8 cellular contexts compared by ENCODE assay signal in the genomic region with DNA sequence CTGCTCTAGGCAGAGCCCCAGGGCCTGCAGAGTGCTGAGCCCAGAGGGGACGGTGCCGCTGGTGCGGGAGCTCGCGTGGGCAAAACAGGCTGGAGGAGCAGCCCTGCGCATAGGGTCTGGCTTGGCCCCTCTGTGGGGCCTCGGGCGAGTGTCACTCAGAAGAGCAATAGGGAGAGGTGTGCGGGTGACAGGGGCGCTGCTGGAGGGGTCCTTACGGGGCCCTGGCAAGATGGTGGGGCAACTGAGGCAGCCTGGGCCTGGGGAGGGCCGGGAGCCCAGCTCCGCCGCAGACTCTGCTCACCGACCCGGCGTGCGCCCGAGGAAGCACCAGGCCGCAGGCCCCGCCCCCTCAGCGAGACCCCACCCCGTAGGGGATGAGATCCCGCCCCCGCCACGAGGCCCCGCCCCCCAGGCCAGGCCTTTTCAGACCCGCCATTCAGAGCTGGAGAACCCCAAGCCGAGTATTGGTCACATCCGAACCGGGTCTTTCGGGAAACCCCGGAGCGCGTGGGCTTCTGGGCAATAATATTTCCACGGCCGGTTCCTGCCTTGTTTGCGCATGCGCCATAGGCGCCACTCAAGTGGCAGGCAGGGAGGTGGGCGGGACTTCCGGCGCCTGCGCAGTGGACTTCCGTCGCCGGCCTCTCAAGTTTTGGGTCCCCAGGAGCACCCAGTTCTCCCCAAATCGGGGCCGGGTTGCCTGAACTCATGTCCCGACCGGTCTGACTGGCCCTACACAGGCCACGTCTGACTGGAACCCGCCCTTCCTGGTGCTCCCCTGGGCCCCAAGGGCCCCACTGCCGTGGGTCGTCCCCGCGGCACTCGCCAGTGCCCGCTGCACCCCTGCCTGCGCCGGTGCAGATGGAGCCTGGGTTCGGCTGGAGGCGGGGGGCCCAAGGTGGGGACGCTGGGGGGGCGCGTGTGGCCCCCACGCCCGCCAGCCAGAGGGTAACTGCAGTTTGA. TPM values are rescaled to one million over a fixed set of nuclear protein-coding genes. Genes with fewer than 3 reads are reported as not detected.
A peak's percentile ranks its signal among the peaks of the same experiment; 100 is the strongest.
DNase-seq lines count a peak whose midpoint lies in the region; ATAC-seq lines count a peak whose summit lies in the region.

No MANE protein-coding gene starts in this region.

- H3K27ac ChIP-seq in SK-N-MC = peak overlapping the region; percentile 81
- H3K27ac ChIP-seq in temporal lobe (ENCODE audit: low read depth, low read length) = peak overlapping the region; percentile 90

- H3K27ac Mint-ChIP-seq in activated naive CD4-positive, alpha-beta T cell treated with anti-CD3 and anti-CD28 coated beads, Interleukin-2, amount 50 U/mL, for 24 hours = peak overlapping the region; percentile 65

- ATAC-seq in HG02588 (IDR thresholded peaks at IDR 0.05; ENCODE audit: unreplicated experiment) = peak; percentile 67

- H3K36me3 Mint-ChIP-seq in activated naive CD4-positive, alpha-beta T cell treated with anti-CD3 and anti-CD28 coated beads, Interleukin-2, amount 50 U/mL, for 24 hours = no peaks in the 10 kb centered on the region

- H3K4me3 ChIP-seq in GM08714 (ENCODE audit: low read length) = peak overlapping the region; percentile 94
- H3K4me3 ChIP-seq in SK-N-MC = peak overlapping the region; percentile 97

- peak; percentile 94 for DNase-seq in NCI-H1048 (lab: John Stamatoyannopoulos, UW)
- DNase-seq in SK-N-MC (ENCODE audit: low read depth, low spot score) = peak; percentile 90
- peak; percentile 91 for DNase-seq in glomerular endothelial cell (ENCODE audit: extremely low read depth, low read depth, low spot score)
- peak; percentile 94 for DNase-seq in occipital lobe (lab: John Stamatoyannopoulos, UW)

- H3K9me3 ChIP-seq in SK-N-MC (ENCODE audit: low read depth, low read length) = no peaks in the 10 kb centered on the region

- peaks cover 2% of the 10 kb centered on the region for H3K27me3 Mint-ChIP-seq in activated naive CD4-positive, alpha-beta T cell treated with anti-CD3 and anti-CD28 coated beads, Interleukin-2, amount 50 U/mL, for 24 hours

- H3K9ac ChIP-seq in SK-N-MC (ENCODE audit: insufficient read length) = peak overlapping the region; percentile 99

- peak overlapping the region; percentile 82 for H3K4me3 Mint-ChIP-seq in activated naive CD4-positive, alpha-beta T cell treated with anti-CD3 and anti-CD28 coated beads, Interleukin-2, amount 50 U/mL, for 24 hours

- peaks cover 8% of the 10 kb centered on the region for H3K4me1 Mint-ChIP-seq in activated naive CD4-positive, alpha-beta T cell treated with anti-CD3 and anti-CD28 coated beads, Interleukin-2, amount 50 U/mL, for 24 hours

- no peaks in the 10 kb centered on the region for H3K9me3 Mint-ChIP-seq in activated naive CD4-positive, alpha-beta T cell treated with anti-CD3 and anti-CD28 coated beads, Interleukin-2, amount 50 U/mL, for 24 hours

- no peaks in the 10 kb centered on the region for H3K36me3 ChIP-seq in SK-N-MC (ENCODE audit: insufficient read depth, low read length)

RNA-seq across cellular contexts. Expression of gene RNF208, which starts 1.3 kb away (rescaled TPM):
- total RNA-seq in glomerular endothelial cell (0.76 and 2.9 TPM in 2 replicates), occipital lobe (1.4 TPM), temporal lobe (1.7 TPM)

RNA-seq across cellular contexts. Expression of gene CYSRT1, which starts 1.6 kb away (rescaled TPM):
- total RNA-seq in glomerular endothelial cell = 0.41 and 0.78 TPM in 2 replicates
- total RNA-seq in occipital lobe = not detected
- 0.25 TPM for total RNA-seq in temporal lobe

RNA-seq across cellular contexts. Expression of gene RNF224, which starts 3.9 kb away (rescaled TPM):
- total RNA-seq in glomerular endothelial cell (not detected in 2 replicates), occipital lobe (not detected), temporal lobe (under 0.01 TPM)

RNA-seq across cellular contexts. Expression of gene SLC34A3, which starts 7.3 kb away (rescaled TPM):
- total RNA-seq in glomerular endothelial cell = not detected in 2 replicates
- 0.16 TPM for total RNA-seq in occipital lobe
- total RNA-seq in temporal lobe = not detected

RNA-seq across cellular contexts. Expression of gene TUBB4B, which starts 17.7 kb away (rescaled TPM):
- total RNA-seq in glomerular endothelial cell = 400 and 427 TPM in 2 replicates
- 68.9 TPM for total RNA-seq in occipital lobe
- total RNA-seq in temporal lobe = 76.5 TPM

Comparison
In these comparisons a context has a peak if more than half of its experiments do, and no peak if none do; other contexts are left out.
1. Peak in every context shown above with its lines: DNase-seq, ATAC-seq, H3K4me3 ChIP-seq and H3K27ac ChIP-seq.